ENCODE assay signal across 8 cellular contexts in the genomic region with DNA sequence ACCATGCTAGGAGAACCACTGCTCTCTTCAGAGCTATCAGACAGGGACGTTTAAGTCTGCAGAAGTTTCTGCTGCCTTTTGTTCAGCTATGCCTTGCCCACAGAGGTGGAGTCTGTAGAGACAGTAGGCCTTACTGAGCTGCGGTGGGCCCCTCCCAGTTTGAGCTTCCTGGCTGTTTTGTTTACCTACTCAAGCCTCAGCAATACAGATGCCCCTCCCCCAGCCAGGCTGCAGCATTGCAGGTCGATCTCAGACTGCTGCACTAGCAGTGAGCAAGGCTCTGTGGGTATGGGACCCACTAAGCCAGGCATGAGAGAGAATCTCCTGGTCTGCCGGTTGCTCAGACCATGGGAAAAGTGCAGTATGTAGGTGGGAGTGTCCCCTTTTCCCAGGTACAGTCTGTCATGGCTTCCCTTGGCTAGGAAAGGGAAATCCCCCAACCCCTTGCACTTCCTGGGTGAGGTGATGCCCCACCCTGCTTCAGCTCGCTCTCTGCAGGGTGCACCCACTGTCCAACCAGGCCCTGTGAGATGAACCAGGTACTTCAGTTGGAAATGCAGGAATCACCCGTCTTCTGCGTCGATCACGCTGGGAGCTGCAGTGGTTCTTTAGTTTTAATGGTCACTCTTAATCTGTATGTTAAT. TPM values are rescaled to one million over a fixed set of nuclear protein-coding genes. Genes with fewer than 3 reads are reported as not detected.
DNase-seq lines count a peak whose midpoint lies in the region; ATAC-seq, FAIRE-seq and TF ChIP-seq lines count a peak whose summit lies in the region.
"Not testable (repeated sequence)": the region's sequence is repeated elsewhere in the genome, so short reads cannot be mapped to it uniquely, and the experiment has no call there.

No MANE protein-coding gene starts in this region.

- H3K27me3 Mint-ChIP-seq in activated CD8-positive, alpha-beta T cell treated with anti-CD3 and anti-CD28 coated beads, Interleukin-2, amount 10 ng/mL, durations not matched to agents 7 days and 5 days (ENCODE audit: low read depth); central memory CD8-positive, alpha-beta T cell: not testable (repeated sequence)

- ATAC-seq in GM21737 (IDR thresholded peaks at IDR 0.05; ENCODE audit: unreplicated experiment) (peak; percentile 91), HG03520 (IDR thresholded peaks at IDR 0.05; ENCODE audit: unreplicated experiment) (peak; percentile 68)
- peak; percentile 98 for ATAC-seq in activated CD8-positive, alpha-beta T cell treated with anti-CD3 and anti-CD28 coated beads, Interleukin-2, amount 10 ng/mL, durations not matched to agents 7 days and 5 days
- peak; percentile 98 for ATAC-seq in central memory CD8-positive, alpha-beta T cell (replicated peaks; ENCODE audit: extremely low read depth, poor library complexity, severe bottlenecking)

- H3K4me3 Mint-ChIP-seq in activated CD8-positive, alpha-beta T cell treated with anti-CD3 and anti-CD28 coated beads, Interleukin-2, amount 10 ng/mL, durations not matched to agents 7 days and 5 days: peak overlapping the region; percentile 63
- H3K4me3 Mint-ChIP-seq in central memory CD8-positive, alpha-beta T cell: peak overlapping the region; percentile 63

- TF ChIP-seq POLR2A in GM12891 (IDR thresholded peaks at IDR 0.05; ENCODE audit: low read depth, low read length): not testable (repeated sequence)

- not testable (repeated sequence) for H3K36me3 ChIP-seq in liver (ENCODE audit: control insufficient read depth in 4 of 4, insufficient read depth in 3 of 4, low read depth in 1 of 4, low read length in 3 of 4)

- not testable (repeated sequence) for H3K9ac ChIP-seq in liver (ENCODE audit: low read depth in 1 of 2, low read length in 2 of 2)

- peaks cover 64% of the 10 kb centered on the region for H3K4me1 Mint-ChIP-seq in activated CD8-positive, alpha-beta T cell treated with anti-CD3 and anti-CD28 coated beads, Interleukin-2, amount 10 ng/mL, durations not matched to agents 7 days and 5 days (ENCODE audit: low read depth)
- H3K4me1 Mint-ChIP-seq in central memory CD8-positive, alpha-beta T cell: peaks cover 61% of the 10 kb centered on the region

- peak in 1 of 2 donors; percentile 22 for TF ChIP-seq RAD21 in liver (IDR thresholded peaks at IDR 0.05)

- not testable (repeated sequence) for H3K4me3 ChIP-seq in liver (ENCODE audit: low read depth in 1 of 3, low read length in 3 of 3)

- WGBS in liver: 68% methylated on average over 9 of the region's 9 CpGs

- DNase-seq in GM12891 (ENCODE audit: insufficient read length, low spot score): not testable (repeated sequence)
- peak; percentile 56 for DNase-seq in NCI-H774 (lab: John Stamatoyannopoulos, UW)
- peak; percentile 95 for DNase-seq in activated CD8-positive, alpha-beta T cell treated with anti-CD3 and anti-CD28 coated beads, Interleukin-2, amount 10 ng/mL, durations not matched to agents 7 days and 5 days
- peak; percentile 45 to 76 for DNase-seq in central memory CD8-positive, alpha-beta T cell (ENCODE audit: low spot score in 2 of 2)
- peak; percentile 15 to 33 for DNase-seq in stimulated activated CD8-positive, alpha-beta memory T cell treated with anti-CD3 and anti-CD28 coated beads, Interleukin-7, amount 100 ng/mL, for 4 hours (ENCODE audit: low read depth in 2 of 2)

- not testable (repeated sequence) for TF ChIP-seq CTCF in liver (IDR thresholded peaks at IDR 0.05; ENCODE audit: low read depth, low read length, missing input control)

- not testable (repeated sequence) for H3K4me1 ChIP-seq in liver (ENCODE audit: control insufficient read depth in 4 of 4, insufficient read depth in 4 of 4, low read length in 3 of 4)

- POLR2A ChIA-PET in activated CD8-positive, alpha-beta T cell treated with anti-CD3 and anti-CD28 coated beads, Interleukin-2, amount 10 ng/mL, durations not matched to agents 7 days and 5 days (lab: Charles Lee): interaction anchor here (0.6 to 1.6 kb wide), 12 partner anchors 11 to 338 kb away, joined by 3 to 6 read pairs (median 4); a partner anchor contains a TSS

- peak; percentile 50 for FAIRE-seq in GM12891 (lab: Jason Lieb, UNC)

- H3K9me3 Mint-ChIP-seq in activated CD8-positive, alpha-beta T cell treated with anti-CD3 and anti-CD28 coated beads, Interleukin-2, amount 10 ng/mL, durations not matched to agents 7 days and 5 days (ENCODE audit: insufficient read depth): peaks cover 50% of the 10 kb centered on the region
- peaks cover 36% of the 10 kb centered on the region for H3K9me3 Mint-ChIP-seq in central memory CD8-positive, alpha-beta T cell

- not testable (repeated sequence) for H3K27ac ChIP-seq in liver (ENCODE audit: low read depth in 1 of 2, low read length in 2 of 2)

- CTCF ChIA-PET in activated CD8-positive, alpha-beta T cell treated with anti-CD3 and anti-CD28 coated beads, Interleukin-2, amount 10 ng/mL, durations not matched to agents 7 days and 5 days (lab: Charles Lee): interaction anchor here (0.7 to 3.3 kb wide), 17 partner anchors 9 to 405 kb away, joined by 3 to 13 read pairs (median 4); no protein-coding TSS in a partner anchor

- peak overlapping the region; percentile 87 for H3K27ac Mint-ChIP-seq in activated CD8-positive, alpha-beta T cell treated with anti-CD3 and anti-CD28 coated beads, Interleukin-2, amount 10 ng/mL, durations not matched to agents 7 days and 5 days
- H3K27ac Mint-ChIP-seq in central memory CD8-positive, alpha-beta T cell (ENCODE audit: low read depth): peak overlapping the region; percentile 91

- H3K27me3 ChIP-seq in liver (ENCODE audit: control insufficient read depth in 4 of 4, insufficient read depth in 4 of 4, low read length in 3 of 4): not testable (repeated sequence)

- H3K36me3 Mint-ChIP-seq in activated CD8-positive, alpha-beta T cell treated with anti-CD3 and anti-CD28 coated beads, Interleukin-2, amount 10 ng/mL, durations not matched to agents 7 days and 5 days (ENCODE audit: low read depth): peaks cover 95% of the 10 kb centered on the region
- H3K36me3 Mint-ChIP-seq in central memory CD8-positive, alpha-beta T cell (ENCODE audit: insufficient read depth): peaks cover 15% of the 10 kb centered on the region

- H3K9me3 ChIP-seq in liver (ENCODE audit: control insufficient read depth in 4 of 4, low read length in 3 of 4): not testable (repeated sequence)

TF ChIP-seq in liver, 16 proteins besides CTCF, POLR2A, EP300 and RAD21:
- peak; percentile 17 for TF ChIP-seq SP1 (IDR thresholded peaks at IDR 0.05)
TF ChIP-seq in liver: peak in this region for 1; not testable (repeated sequence) for 15.

RNA-seq across cellular contexts. Expression of a gene that starts 53.7 kb away (rescaled TPM):
- polyA plus RNA-seq in GM12891 (2012; ENCODE audit: low read depth, missing spikeins): 3.0 TPM
- total RNA-seq in activated CD8-positive, alpha-beta T cell treated with anti-CD3 and anti-CD28 coated beads, Interleukin-2, amount 10 ng/mL, durations not matched to agents 7 days and 5 days: 10 to 100 TPM; 28.8 to 30.0 TPM
- total RNA-seq in liver: 10 to 100 TPM; 12.6 to 38.9 TPM
- 1 to 10 TPM; 6.0 to 9.1 TPM for polyA plus RNA-seq in liver

RNA-seq across cellular contexts. Expression of a gene that starts 55.0 kb away (rescaled TPM):
- polyA plus RNA-seq in GM12891 (2012; ENCODE audit: low read depth, missing spikeins): 8.4 TPM
- total RNA-seq in activated CD8-positive, alpha-beta T cell treated with anti-CD3 and anti-CD28 coated beads, Interleukin-2, amount 10 ng/mL, durations not matched to agents 7 days and 5 days: 1 to 10 TPM; 2.0 to 2.6 TPM
- 1 to 10 TPM; 7.5 to 7.6 TPM for total RNA-seq in liver
- polyA plus RNA-seq in liver: 1 to 10 TPM; 3.6 to 8.7 TPM
